Comparison of ENCODE assay signal across 12 cellular contexts in the genomic region with DNA sequence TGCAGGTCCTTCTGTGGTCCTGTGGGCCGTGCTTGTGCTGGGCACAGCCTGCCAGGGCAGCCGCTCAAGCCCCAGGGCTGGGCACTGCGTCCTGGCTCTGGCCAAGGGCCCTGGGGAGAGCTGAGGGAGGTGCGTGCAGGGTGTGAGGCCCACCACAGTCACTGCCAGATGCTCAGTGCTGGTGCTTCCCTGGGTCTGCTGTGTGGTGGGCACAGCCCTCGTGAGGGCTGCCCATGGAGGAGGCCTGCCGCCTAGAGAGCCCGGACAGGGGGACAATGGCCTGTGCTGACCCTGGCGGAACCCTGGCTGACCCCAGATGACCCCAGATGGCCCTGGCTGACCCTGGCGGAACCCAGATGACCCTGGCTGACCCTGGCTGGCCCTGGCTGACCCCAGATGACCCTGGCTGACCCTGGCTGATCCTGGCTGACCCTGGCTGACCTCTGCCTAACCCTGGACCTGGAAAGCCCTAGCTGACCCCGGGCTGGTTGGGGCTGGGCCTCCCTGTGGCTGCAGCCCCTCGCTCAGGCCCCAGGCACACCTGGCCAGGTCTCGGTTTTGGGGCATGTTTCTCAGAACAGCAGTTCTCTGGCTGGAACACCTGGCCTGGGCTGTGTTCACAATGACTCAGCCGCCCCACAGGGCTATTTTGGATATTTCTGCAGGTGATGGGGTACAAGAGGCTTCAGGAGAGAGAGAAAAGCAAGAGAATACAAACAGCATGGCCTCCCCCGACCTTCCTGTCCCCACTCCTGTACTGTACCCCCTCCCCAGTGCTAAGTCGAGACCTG. TPM values are rescaled to one million over a fixed set of nuclear protein-coding genes. Genes with fewer than 3 reads are reported as not detected.
DNase-seq lines count a peak whose midpoint lies in the region; ATAC-seq and TF ChIP-seq lines count a peak whose summit lies in the region.
"Had no signal": no experiment of that assay in that cellular context is flagged by ENCODE, and none has a peak within 500 bp of the region (broad histone marks: within the 10 kb centered on the region; RNA-seq: fewer than 3 reads in every experiment).

No MANE protein-coding gene starts in this region.

- H3K36me3 ChIP-seq in DOHH2 (ENCODE audit: control insufficient read depth, low read length) = peaks cover 11% of the 10 kb centered on the region
- H3K36me3 ChIP-seq: gastroesophageal sphincter had no signal

- peaks cover 27% of the 10 kb centered on the region for H3F3A ChIP-seq in DOHH2 (ENCODE audit: control insufficient read depth, insufficient read depth)

- peak overlapping the region; percentile 47 for H3K4me2 ChIP-seq in DOHH2 (ENCODE audit: low read length)

- POLR2A ChIA-PET in RWPE1 (lab: Yijun Ruan, JAX; ENCODE audit: low non-redundant PET) = no interaction called here

- CTCF ChIA-PET in RWPE1 (lab: Yijun Ruan, JAX) = no interaction called here

- no peaks in the 10 kb centered on the region for H4K20me1 ChIP-seq in DOHH2 (ENCODE audit: control insufficient read depth, insufficient read depth, low read depth, low read length)

- DNase-seq in foreskin keratinocyte (no peak), OCI-M2 (lab: John Stamatoyannopoulos, UW; ENCODE audit: unreplicated experiment) (no peak), HCEC 1CT (no peak), RWPE1 (ENCODE audit: low spot score) (no peak), NOMO-1 treated with DMSO at 0.1 percent for 48 hours (lab: John Stamatoyannopoulos, UW; ENCODE audit: unreplicated experiment) (no peak)
- DNase-seq: nephron progenitor cell, SW 1271 had no signal

- peak overlapping the region; percentile 21 for H3K4me3 ChIP-seq in DOHH2 (ENCODE audit: low read length)
- H3K4me3 ChIP-seq: gastroesophageal sphincter had no signal

- no peaks in the 10 kb centered on the region for H3K9me3 ChIP-seq in DOHH2 (ENCODE audit: control insufficient read depth, insufficient read depth, low read length)

- H3K9me2 ChIP-seq in DOHH2 (replicated peaks; ENCODE audit: control insufficient read depth, low read length) = no peaks in the 10 kb centered on the region

- peaks cover 26% of the 10 kb centered on the region for H3K79me2 ChIP-seq in DOHH2 (ENCODE audit: control insufficient read depth, low read length)

- H3K27ac ChIP-seq in DOHH2 (ENCODE audit: low read depth, low read length) (peak overlapping the region; percentile 86), foreskin keratinocyte (no peak overlapping the region), RWPE1 (no peak overlapping the region)
- H3K27ac ChIP-seq: gastroesophageal sphincter, HL-60 had no signal

- H3K4me1 ChIP-seq in DOHH2 (ENCODE audit: control insufficient read depth, low read length) (peaks cover 84% of the 10 kb centered on the region), foreskin keratinocyte (no peaks in the 10 kb centered on the region)
- H3K4me1 ChIP-seq: gastroesophageal sphincter had no signal

- H3K27me3 ChIP-seq in DOHH2 (ENCODE audit: control insufficient read depth, low read length) (no peaks in the 10 kb centered on the region), foreskin keratinocyte (no peaks in the 10 kb centered on the region)
- H3K27me3 ChIP-seq: gastroesophageal sphincter had no signal

- TF ChIP-seq CTCF in DOHH2 (IDR thresholded peaks at IDR 0.05; ENCODE audit: low read depth, low read length, poor library complexity, severe bottlenecking) = no peak
- TF ChIP-seq CTCF in foreskin keratinocyte (conservative IDR thresholded peaks at IDR 0.05) = no peak
- no peak for TF ChIP-seq CTCF in RWPE1 (conservative IDR thresholded peaks at IDR 0.05; ENCODE audit: low read depth)

- ATAC-seq in GM19463 (IDR thresholded peaks at IDR 0.05; ENCODE audit: unreplicated experiment) (peak; percentile 37), HG03135 (IDR thresholded peaks at IDR 0.05; ENCODE audit: unreplicated experiment) (peak; percentile 43), foreskin keratinocyte (peak; percentile 21)
- ATAC-seq: gastroesophageal sphincter had no signal

RNA-seq across cellular contexts. Expression of a gene that starts 55.4 kb away (rescaled TPM):
- 0.53 and 1.3 TPM in 2 replicates for total RNA-seq in foreskin keratinocyte
- polyA plus RNA-seq in foreskin keratinocyte = 0.76 and 1.6 TPM in 2 replicates
